In genomic region chr2:138581909-138582308, GRCh38 we compare ENCODE assay signal across 19 cellular contexts.
DNase-seq lines count a peak whose midpoint lies in the region; ATAC-seq, FAIRE-seq and TF ChIP-seq lines count a peak whose summit lies in the region.
"Had no signal": no experiment of that assay in that cellular context is flagged by ENCODE, and none has a peak within 500 bp of the region (broad histone marks: within the 10 kb centered on the region; RNA-seq: fewer than 3 reads in every experiment).

No MANE protein-coding gene starts in this region.

- in situ Hi-C loops in HepG2 (cut with HindIII; ENCODE audit: extremely low pct_ligation_motif_present, low pct_unique_long_range_greater_than_20kb), result no loop called here

- no peak overlapping the region for H2AFZ ChIP-seq in HepG2 (ENCODE audit: low read length)
- no peak overlapping the region for H2AFZ ChIP-seq in endothelial cell of umbilical vein (ENCODE audit: low read depth, low read length)
- H2AFZ ChIP-seq: GM23248 had no signal

- H3K4me3 ChIP-seq in right lobe of liver, result no peak overlapping the region
- H3K4me3 ChIP-seq in HepG2 (replicated peaks in 1 of 3; ENCODE audit: insufficient read depth in 1 of 3, low read depth in 2 of 3, low read length in 3 of 3), result no peak overlapping the region
- no peak overlapping the region for H3K4me3 ChIP-seq in endothelial cell of umbilical vein (replicated peaks in 1 of 3; ENCODE audit: insufficient read depth in 1 of 3, low read depth in 1 of 3, low read length in 3 of 3)
- H3K4me3 ChIP-seq: BLaER1, GM12878, GM23248 had no signal

- H3K27me3 ChIP-seq in right lobe of liver (no peaks in the 10 kb centered on the region), HepG2 (ENCODE audit: control insufficient read depth in 1 of 2, insufficient read depth in 2 of 2, low read length in 2 of 2) (no peaks in the 10 kb centered on the region), endothelial cell of umbilical vein (ENCODE audit: control insufficient read depth in 2 of 2, insufficient read depth in 2 of 2, low read length in 2 of 2) (no peaks in the 10 kb centered on the region)
- H3K27me3 ChIP-seq: BLaER1 had no signal

- no TSS peak for BruUV-seq in HepG2 (replicated peaks; lab: Mats Ljungman, UMichigan)
- BruUV-seq in endothelial cell of umbilical vein (replicated peaks; lab: Mats Ljungman, UMichigan), result no TSS peak

- no peaks in the 10 kb centered on the region for H3K36me3 ChIP-seq in right lobe of liver
- H3K36me3 ChIP-seq in HepG2 (replicated peaks in 1 of 2; ENCODE audit: control insufficient read depth in 1 of 2, insufficient read depth in 2 of 2, low read length in 2 of 2), result peaks cover 0 to 6% of the 10 kb centered on the region in 2 experiments; a peak in 3 of 5 replicates
- no peaks in the 10 kb centered on the region for H3K36me3 ChIP-seq in endothelial cell of umbilical vein (ENCODE audit: control insufficient read depth in 2 of 2, extremely low read depth in 1 of 2, insufficient read depth in 2 of 2, low read length in 2 of 2)

- no peak for TF ChIP-seq POLR2A in right lobe of liver (IDR thresholded peaks at IDR 0.05)
- no peak for TF ChIP-seq POLR2A in HepG2 (IDR thresholded peaks at IDR 0.05; ENCODE audit: insufficient read depth in 1 of 2, low read depth in 2 of 2, low read length in 2 of 2)
- TF ChIP-seq POLR2A in endothelial cell of umbilical vein (IDR thresholded peaks at IDR 0.05; ENCODE audit: low read depth, low read length), result no peak

- FAIRE-seq in HepG2 (lab: Jason Lieb, UNC) (no peak), endothelial cell of umbilical vein (lab: Jason Lieb, UNC) (no peak), frontal cortex (lab: Jason Lieb, UNC) (no peak)
- FAIRE-seq: GM12878, H54 had no signal

- peak; percentile 54 to 94 (median 76) for ATAC-seq in right lobe of liver
- ATAC-seq in HepG2, result no peak
- peak; percentile 43 for ATAC-seq in left lobe of liver
- no peak for ATAC-seq in Right ventricle myocardium superior (ENCODE audit: poor library complexity)
- no peak for ATAC-seq in HG02623 (IDR thresholded peaks at IDR 0.05; ENCODE audit: unreplicated experiment)
- ATAC-seq: GM12878 had no signal

- H4K20me1 ChIP-seq in HepG2 (ENCODE audit: insufficient read depth, low read length), result no peaks in the 10 kb centered on the region
- H4K20me1 ChIP-seq in endothelial cell of umbilical vein (replicated peaks; ENCODE audit: control insufficient read depth, extremely low read depth, insufficient read depth, low read length), result no peaks in the 10 kb centered on the region
- H4K20me1 ChIP-seq: BLaER1 had no signal

- no peak overlapping the region for H3K9ac ChIP-seq in HepG2 (ENCODE audit: insufficient read depth, low read depth, low read length)
- H3K9ac ChIP-seq in endothelial cell of umbilical vein (replicated peaks; ENCODE audit: extremely low read depth, insufficient read depth, low read length), result no peak overlapping the region
- H3K9ac ChIP-seq: BLaER1, GM23248 had no signal

- H3K4me2 ChIP-seq in HepG2 (ENCODE audit: low read depth, low read length) (no peak overlapping the region), endothelial cell of umbilical vein (ENCODE audit: insufficient read depth, low read length) (no peak overlapping the region)
- H3K4me2 ChIP-seq: BLaER1 had no signal

- 38% methylated on average over 1 of the region's 1 CpG for WGBS in right lobe of liver (ENCODE audit: insufficient coverage, low coverage, low lambda C conversion rate, missing lambda C conversion rate)
- 98% methylated on average over 1 of the region's 1 CpG for WGBS in HepG2 (ENCODE audit: low lambda C conversion rate)

- dilution Hi-C loops in endothelial cell of umbilical vein (cut with MboI; ENCODE audit: extremely low pct_ligation_motif_present, low sequenced_read_pairs), result no loop called here

- no peak for DNase-seq in right lobe of liver
- no peak for DNase-seq in HepG2 (ENCODE audit: low spot score)
- DNase-seq in endothelial cell of umbilical vein (ENCODE audit: low read depth, low spot score), result peak; percentile 42
- no peak for DNase-seq in left lobe of liver (ENCODE audit: low spot score)
- DNase-seq in Right ventricle myocardium superior, result no peak
- DNase-seq in D341Med (ENCODE audit: low spot score), result no peak
- DNase-seq in frontal cortex (ENCODE audit: low spot score in 2 of 2), result no peak
- DNase-seq: 8988T; CD4-positive, alpha-beta memory T cell; DMS 273 treated with DMSO at 0.1 percent for 48 hours; DMS53; DND-41; EL; GM23248; HCEC 1CT had no signal

- POLR2A ChIA-PET in HepG2 (lab: Yijun Ruan, JAX), result no interaction called here
- POLR2A ChIA-PET in endothelial cell of umbilical vein (lab: Charles Lee), result no interaction called here

- CTCF ChIA-PET in HepG2 (lab: Yijun Ruan, JAX; ENCODE audit: low intra/inter-chr PET ratio, low total read pairs), result no interaction called here
- CTCF ChIA-PET in endothelial cell of umbilical vein (lab: Charles Lee), result no interaction called here

- intact Hi-C loops in right lobe of liver (cut with DNase I), result no loop called here
- intact Hi-C loops in HepG2 (cut with micrococcal nuclease; ENCODE audit: unreplicated experiment), result no loop called here
- intact Hi-C loops in endothelial cell of umbilical vein (cut with micrococcal nuclease), result no loop called here
- intact Hi-C loops in Right ventricle myocardium superior (cut with DNase I), result no loop called here

- no peak for TF ChIP-seq CTCF in right lobe of liver (IDR thresholded peaks at IDR 0.05)
- no peak for TF ChIP-seq CTCF in HepG2 (CRISPR knock-in tag; IDR thresholded peaks at IDR 0.05)
- no peak for TF ChIP-seq CTCF in endothelial cell of umbilical vein (IDR thresholded peaks at IDR 0.05; ENCODE audit: extremely low read depth in 1 of 2, insufficient read depth in 1 of 2, low read depth in 1 of 2, low read length in 2 of 2)

- no peak for TF ChIP-seq EP300 in HepG2 (IDR thresholded peaks at IDR 0.05; ENCODE audit: low read depth in 2 of 2, low read length in 2 of 2)
- TF ChIP-seq EP300 in HepG2 (CRISPR knock-in tag; IDR thresholded peaks at IDR 0.05; ENCODE audit: borderline replicate concordance), result no peak

- no peak for TF ChIP-seq RAD21 in HepG2 (CRISPR knock-in tag; IDR thresholded peaks at IDR 0.05)

- peak overlapping the region in 1 of 3 donors; percentile 41 for H3K27ac ChIP-seq in right lobe of liver
- no peak overlapping the region for H3K27ac ChIP-seq in HepG2 (ENCODE audit: extremely low read length, insufficient read depth, low read length)
- H3K27ac ChIP-seq in endothelial cell of umbilical vein (ENCODE audit: insufficient read depth, low read depth, low read length), result no peak overlapping the region
- H3K27ac ChIP-seq: BLaER1, GM23248 had no signal

- no peaks in the 10 kb centered on the region for H3K9me1 ChIP-seq in endothelial cell of umbilical vein (replicated peaks; ENCODE audit: control insufficient read depth, extremely low read depth, insufficient read depth, low read length)

- H3K79me2 ChIP-seq in HepG2 (ENCODE audit: insufficient read depth, low read length) (no peaks in the 10 kb centered on the region), endothelial cell of umbilical vein (ENCODE audit: control insufficient read depth, insufficient read depth, low read length) (no peaks in the 10 kb centered on the region)

- H3K4me1 ChIP-seq in right lobe of liver (peaks cover 0 to 17% (median 5%) of the 10 kb centered on the region in 4 donors), HepG2 (ENCODE audit: insufficient read depth, low read length) (no peaks in the 10 kb centered on the region), endothelial cell of umbilical vein (ENCODE audit: control insufficient read depth, extremely low read depth, insufficient read depth, low read length) (no peaks in the 10 kb centered on the region)
- H3K4me1 ChIP-seq: BLaER1 had no signal

- H3K9me3 ChIP-seq in right lobe of liver (peaks cover 0 to 4% (median 0%) of the 10 kb centered on the region in 4 donors), HepG2 (ENCODE audit: low read length) (no peaks in the 10 kb centered on the region), endothelial cell of umbilical vein (replicated peaks; ENCODE audit: control insufficient read depth, insufficient read depth, low read length) (no peaks in the 10 kb centered on the region)
- H3K9me3 ChIP-seq: BLaER1 had no signal

TF ChIP-seq in HepG2, 621 proteins besides CTCF, POLR2A, EP300 and RAD21 (continues in another document):
- TF ChIP-seq ZNF101 (CRISPR knock-in tag; IDR thresholded peaks at IDR 0.05; ENCODE audit: borderline replicate concordance, low read depth) (no peak), ZSCAN29 (CRISPR knock-in tag; conservative IDR thresholded peaks at IDR 0.05) (no peak), TCF7 (IDR thresholded peaks at IDR 0.05; ENCODE audit: low read depth) (no peak), GPBP1L1 (CRISPR knock-in tag; IDR thresholded peaks at IDR 0.05) (no peak), ISX (CRISPR knock-in tag; conservative IDR thresholded peaks at IDR 0.05) (no peak)

TF ChIP-seq in endothelial cell of umbilical vein, 7 proteins besides CTCF, POLR2A, EP300 and RAD21:
- TF ChIP-seq EZH2 (IDR thresholded peaks at IDR 0.05; ENCODE audit: borderline replicate concordance, low read depth, low read length, severe bottlenecking) (no peak), GATA2 (IDR thresholded peaks at IDR 0.05; ENCODE audit: insufficient read depth, insufficient read length, low read depth, low read length) (no peak), MYC (IDR thresholded peaks at IDR 0.05; ENCODE audit: low read depth, low read length) (no peak), MAX (IDR thresholded peaks at IDR 0.05; ENCODE audit: insufficient read depth, insufficient read length) (no peak), FOS (IDR thresholded peaks at IDR 0.05; ENCODE audit: borderline replicate concordance, insufficient read depth, low read length) (no peak), POLR2AphosphoS5 (IDR thresholded peaks at IDR 0.05; ENCODE audit: insufficient read depth, low read depth, low read length) (no peak), JUN (IDR thresholded peaks at IDR 0.05; ENCODE audit: borderline replicate concordance, insufficient read depth, insufficient read length, low read depth) (no peak)

Comparison
In these comparisons a context has a peak if more than half of its experiments do, and no peak if none do; other contexts are left out.
1. ATAC-seq: peak in right lobe of liver (4 of 4) and left lobe of liver (single experiment); none in HepG2 (single experiment), Right ventricle myocardium superior (single experiment) and HG02623 (single experiment).